19 cellular contexts compared by ENCODE assay signal in genomic region chr4:122810669-122811068, GRCh38. TPM values are rescaled to one million over a fixed set of nuclear protein-coding genes. Genes with fewer than 3 reads are reported as not detected.
A peak's percentile ranks its signal among the peaks of the same experiment; 100 is the strongest.
DNase-seq lines count a peak whose midpoint lies in the region; ATAC-seq, FAIRE-seq and TF ChIP-seq lines count a peak whose summit lies in the region.
"Had no signal": no experiment of that assay in that cellular context is flagged by ENCODE, and none has a peak within 500 bp of the region (broad histone marks: within the 10 kb centered on the region; RNA-seq: fewer than 3 reads in every experiment).

No MANE protein-coding gene starts in this region.

- H3K9me3 ChIP-seq in heart left ventricle = no peaks in the 10 kb centered on the region
- no peaks in the 10 kb centered on the region for H3K9me3 ChIP-seq in MG63
- no peaks in the 10 kb centered on the region for H3K9me3 ChIP-seq in osteoblast (ENCODE audit: low read depth, low read length)
- H3K9me3 ChIP-seq: HAP-1 had no signal

- ATAC-seq in heart left ventricle = peak in 3 of 4 donors; percentile 45 to 90 (median 61)
- no peak for ATAC-seq in left ventricle myocardium superior

- peak overlapping the region; percentile 32 for H3K4me2 ChIP-seq in osteoblast (ENCODE audit: insufficient read depth, low read length)

- H3K27ac ChIP-seq in heart left ventricle = peak overlapping the region in 3 of 12 donors; percentile 18 to 44 (median 20)
- no peak overlapping the region for H3K27ac ChIP-seq in osteoblast (ENCODE audit: low read depth, low read length)
- H3K27ac ChIP-seq: 22Rv1, C4-2B had no signal

- H3K36me3 ChIP-seq in heart left ventricle (no peaks in the 10 kb centered on the region), MG63 (no peaks in the 10 kb centered on the region), osteoblast (ENCODE audit: insufficient read depth, low read length) (no peaks in the 10 kb centered on the region)
- H3K36me3 ChIP-seq: HAP-1 had no signal

- TF ChIP-seq CTCF in heart left ventricle (IDR thresholded peaks at IDR 0.05) = no peak
- no peak for TF ChIP-seq CTCF in osteoblast (IDR thresholded peaks at IDR 0.05; ENCODE audit: extremely low read depth, low read depth, low read length)

- no peaks in the 10 kb centered on the region for H4K20me1 ChIP-seq in osteoblast (ENCODE audit: insufficient read depth, low read length)

- TF ChIP-seq POLR2A in heart left ventricle (IDR thresholded peaks at IDR 0.05) = no peak
- no peak for TF ChIP-seq POLR2A in H54 (IDR thresholded peaks at IDR 0.05; ENCODE audit: low read depth, low read length)

- 75 to 84% (median 81%) methylated on average over 1 of the region's 1 CpG for WGBS in heart left ventricle, 4 donors

- DNase-seq in heart left ventricle (no peak), left ventricle myocardium superior (no peak), MG63 (peak; percentile 63), fibroblast of gingiva (ENCODE audit: low read depth) (peak; percentile 38), osteoblast (ENCODE audit: insufficient read length, low spot score, missing footprints) (peak; percentile 68), hepatic stellate cell (ENCODE audit: low spot score) (no peak), H54 (ENCODE audit: insufficient read length, low spot score) (no peak)
- no peak for DNase-seq in activated CD4-positive, alpha-beta T cell treated with anti-CD3 and anti-CD28 coated beads for 48 hours
- DNase-seq: DMS53, GDM1, KG1, NCI-H1092 treated with DMSO at 0.1 percent for 48 hours, NCI-H1436 treated with DMSO at 0.1 percent for 48 hours, NCI-H1930, NCI-H2227 treated with DMSO at 0.1 percent for 48 hours, NCI-H510A had no signal

- H3K4me1 ChIP-seq in heart left ventricle = peaks cover 0 to 5% (median 0%) of the 10 kb centered on the region in 12 donors
- H3K4me1 ChIP-seq in osteoblast (ENCODE audit: insufficient read depth, low read length) = peaks cover 8% of the 10 kb centered on the region
- H3K4me1 ChIP-seq: HAP-1 had no signal

- peak overlapping the region; percentile 74 for H2AFZ ChIP-seq in osteoblast (ENCODE audit: low read length)

- no peak overlapping the region for H3K4me3 ChIP-seq in heart left ventricle
- peak overlapping the region; percentile 37 for H3K4me3 ChIP-seq in MG63
- H3K4me3 ChIP-seq in osteoblast (ENCODE audit: insufficient read depth, low read length) = no peak overlapping the region
- H3K4me3 ChIP-seq: HAP-1 had no signal

- H3K79me2 ChIP-seq in osteoblast (ENCODE audit: insufficient read depth, low read length) = no peaks in the 10 kb centered on the region

- FAIRE-seq in H54 (lab: Jason Lieb, UNC) = no peak

- intact Hi-C loops in heart left ventricle (cut with DNase I) = no loop called here
- intact Hi-C loops in left ventricle myocardium superior (cut with micrococcal nuclease) = no loop called here

- H3K27me3 ChIP-seq in heart left ventricle (no peaks in the 10 kb centered on the region), MG63 (no peaks in the 10 kb centered on the region), osteoblast (ENCODE audit: insufficient read depth, low read length) (no peaks in the 10 kb centered on the region)

RNA-seq across cellular contexts. Expression of gene FGF2, which starts 16.0 kb away (rescaled TPM):
- total RNA-seq in heart left ventricle (10 to 100 TPM in 1 of 9 donors, 1 to 10 TPM in 8; 3.9 to 14.4 (median 6.4) TPM), left ventricle myocardium superior (5.2 TPM), osteoblast (69.2 and 86.5 TPM in 2 replicates)
- polyA plus RNA-seq in heart left ventricle = 1 to 10 TPM; 2.2 to 4.1 TPM
- 48.5 and 109 TPM in 2 replicates for total RNA-seq in MG63 (2014; rRNA removed; shearing (Covaris generic); ENCODE audit: low replicate concordance)

Comparison
In these comparisons a context has a peak if more than half of its experiments do, and no peak if none do; other contexts are left out.
1. DNase-seq: peak in MG63 (single experiment), fibroblast of gingiva (single experiment) and osteoblast (single experiment); none in heart left ventricle (0 of 5), left ventricle myocardium superior (single experiment), hepatic stellate cell (single experiment), H54 (single experiment) and activated CD4-positive, alpha-beta T cell treated with anti-CD3 and anti-CD28 coated beads for 48 hours (single experiment).